18 cellular contexts compared by ENCODE assay signal in the genomic region with DNA sequence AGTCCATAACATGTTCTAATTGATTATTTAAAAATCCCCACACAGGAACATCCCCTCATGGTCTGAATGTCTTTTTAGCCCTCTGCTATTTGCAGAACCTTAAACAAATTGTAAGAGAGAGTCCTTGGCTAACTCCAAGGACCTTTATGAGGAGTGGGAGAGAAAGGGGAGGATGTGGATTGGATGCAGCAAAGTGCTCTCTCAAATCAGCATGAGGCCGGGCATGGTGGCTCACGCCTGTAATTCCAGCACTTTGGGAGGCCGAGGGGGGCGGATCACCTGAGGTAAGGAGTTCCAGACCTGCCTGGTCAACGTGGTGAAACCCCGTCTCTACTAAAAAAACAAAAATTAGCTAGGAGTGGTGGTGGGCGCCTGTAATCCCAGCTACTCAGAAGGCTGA.
DNase-seq lines count a peak whose midpoint lies in the region; ATAC-seq and TF ChIP-seq lines count a peak whose summit lies in the region.
"Had no signal": no experiment of that assay in that cellular context is flagged by ENCODE, and none has a peak within 500 bp of the region (broad histone marks: within the 10 kb centered on the region; RNA-seq: fewer than 3 reads in every experiment).

No MANE protein-coding gene starts in this region.

- H3K4me3 Mint-ChIP-seq in dendritic cell treated with granulocyte-macrophage colony-stimulating factor and Interleukin-4, amounts not matched to agents 40 ng/mL and 50 ng/mL, for 4 days = no peak overlapping the region
- no peak overlapping the region for H3K4me3 Mint-ChIP-seq in mesothelial cell of epicardium
- H3K4me3 Mint-ChIP-seq: activated CD4-positive, alpha-beta T cell treated with anti-CD3 and anti-CD28 coated beads, Interleukin-2, amount 10 ng/mL, durations not matched to agents 7 days and 5 days; CD4-positive, CD25-positive, alpha-beta regulatory T cell had no signal

- ATAC-seq in heart right ventricle = no peak
- ATAC-seq: left colon had no signal

- peaks cover 36% of the 10 kb centered on the region for H3K4me1 Mint-ChIP-seq in dendritic cell treated with granulocyte-macrophage colony-stimulating factor and Interleukin-4, amounts not matched to agents 40 ng/mL and 50 ng/mL, for 4 days (ENCODE audit: low read depth)
- H3K4me1 Mint-ChIP-seq in mesothelial cell of epicardium = peaks cover 32% of the 10 kb centered on the region
- H3K4me1 Mint-ChIP-seq: activated CD4-positive, alpha-beta T cell treated with anti-CD3 and anti-CD28 coated beads, Interleukin-2, amount 10 ng/mL, durations not matched to agents 7 days and 5 days had no signal

- no peaks in the 10 kb centered on the region for H3K27me3 ChIP-seq in heart right ventricle
- no peaks in the 10 kb centered on the region for H3K27me3 ChIP-seq in tibial artery
- H3K27me3 ChIP-seq: pancreas had no signal

- intact Hi-C loops in heart right ventricle (cut with DNase I) = no loop called here
- intact Hi-C loops in cardiac septum (cut with DNase I) = no loop called here
- intact Hi-C loops in dendritic cell treated with granulocyte-macrophage colony-stimulating factor and Interleukin-4, amounts not matched to agents 40 ng/mL and 50 ng/mL, for 4 days (cut with micrococcal nuclease) = no loop called here
- intact Hi-C loops in tibial artery (cut with DNase I; ENCODE audit: low total_unique reads) = no loop called here

- 88 to 91% methylated on average over 7 of the region's 7 CpGs for WGBS in heart right ventricle, 2 donors

- H3K27ac ChIP-seq in heart right ventricle (peak overlapping the region in 6 of 10 donors; percentile 26 to 82 (median 66)), tibial artery (peak overlapping the region; percentile 58 to 79)

- H3K36me3 Mint-ChIP-seq in dendritic cell treated with granulocyte-macrophage colony-stimulating factor and Interleukin-4, amounts not matched to agents 40 ng/mL and 50 ng/mL, for 4 days (ENCODE audit: low read depth) = no peaks in the 10 kb centered on the region
- no peaks in the 10 kb centered on the region for H3K36me3 Mint-ChIP-seq in mesothelial cell of epicardium
- H3K36me3 Mint-ChIP-seq: CD4-positive, CD25-positive, alpha-beta regulatory T cell had no signal

- TF ChIP-seq CTCF in heart right ventricle (IDR thresholded peaks at IDR 0.05) (no peak), mesothelial cell of epicardium (IDR thresholded peaks at IDR 0.05; ENCODE audit: unreplicated experiment) (no peak), tibial artery (IDR thresholded peaks at IDR 0.05) (no peak)

- H3K4me1 ChIP-seq in heart right ventricle = peaks cover 0 to 33% (median 16%) of the 10 kb centered on the region in 9 donors
- H3K4me1 ChIP-seq in tibial artery = peaks cover 0 to 61% (median 17%) of the 10 kb centered on the region in 4 donors
- H3K4me1 ChIP-seq: pancreas had no signal

- peak overlapping the region; percentile 82 for H3K27ac Mint-ChIP-seq in dendritic cell treated with granulocyte-macrophage colony-stimulating factor and Interleukin-4, amounts not matched to agents 40 ng/mL and 50 ng/mL, for 4 days
- peak overlapping the region; percentile 95 for H3K27ac Mint-ChIP-seq in mesothelial cell of epicardium
- H3K27ac Mint-ChIP-seq: activated CD4-positive, alpha-beta T cell treated with anti-CD3 and anti-CD28 coated beads, Interleukin-2, amount 10 ng/mL, durations not matched to agents 7 days and 5 days; CD4-positive, CD25-positive, alpha-beta regulatory T cell had no signal

- H3K36me3 ChIP-seq in heart right ventricle = no peaks in the 10 kb centered on the region
- no peaks in the 10 kb centered on the region for H3K36me3 ChIP-seq in tibial artery
- H3K36me3 ChIP-seq: pancreas had no signal

- DNase-seq in heart right ventricle (no peak), cardiac septum (ENCODE audit: low spot score) (no peak), mesothelial cell of epicardium (ENCODE audit: low spot score in 2 of 2, unreplicated experiment in 2 of 2) (no peak), tibial artery (no peak), DMS53 (lab: John Stamatoyannopoulos, UW) (no peak), 8988T (no peak)
- no peak for DNase-seq in activated CD4-positive, alpha-beta T cell treated with anti-CD3 and anti-CD28 coated beads for 48 hours
- DNase-seq: activated CD4-positive, alpha-beta T cell treated with anti-CD3 and anti-CD28 coated beads, Interleukin-2, amount 10 ng/mL, durations not matched to agents 7 days and 5 days; activated gamma-delta T cell treated with Interleukin-2 at 50 U/mL for 16 hours; CD4-positive, CD25-positive, alpha-beta regulatory T cell; cerebellar nuclear complex; DMS79; left colon; NCI-H1417; NCI-H774; pancreas; stimulated activated CD8-positive, alpha-beta memory T cell treated with anti-CD3 and anti-CD28 coated beads, Interleukin-4, amount 100 ng/mL, for 48 hours had no signal

- H3K27me3 Mint-ChIP-seq in dendritic cell treated with granulocyte-macrophage colony-stimulating factor and Interleukin-4, amounts not matched to agents 40 ng/mL and 50 ng/mL, for 4 days = no peaks in the 10 kb centered on the region
- no peaks in the 10 kb centered on the region for H3K27me3 Mint-ChIP-seq in mesothelial cell of epicardium (ENCODE audit: low read depth)
- H3K27me3 Mint-ChIP-seq: CD4-positive, CD25-positive, alpha-beta regulatory T cell had no signal

- H3K9me3 Mint-ChIP-seq in dendritic cell treated with granulocyte-macrophage colony-stimulating factor and Interleukin-4, amounts not matched to agents 40 ng/mL and 50 ng/mL, for 4 days = no peaks in the 10 kb centered on the region
- H3K9me3 Mint-ChIP-seq in mesothelial cell of epicardium = no peaks in the 10 kb centered on the region
- H3K9me3 Mint-ChIP-seq: activated CD4-positive, alpha-beta T cell treated with anti-CD3 and anti-CD28 coated beads, Interleukin-2, amount 10 ng/mL, durations not matched to agents 7 days and 5 days had no signal

- H3K4me3 ChIP-seq in heart right ventricle = no peak overlapping the region
- H3K4me3 ChIP-seq in tibial artery = no peak overlapping the region
- H3K4me3 ChIP-seq: pancreas had no signal

- H3K9me3 ChIP-seq in heart right ventricle (no peaks in the 10 kb centered on the region), tibial artery (no peaks in the 10 kb centered on the region)
- H3K9me3 ChIP-seq: pancreas had no signal
